5 cellular contexts compared by ENCODE assay signal in genomic region chr10:19809481-19809880, GRCh38.
"Had no signal": no experiment of that assay in that cellular context is flagged by ENCODE, and none has a peak within 500 bp of the region (broad histone marks: within the 10 kb centered on the region; RNA-seq: fewer than 3 reads in every experiment).

No MANE protein-coding gene starts in this region.

- DNase-seq: IMR-90, KBM-7, KG1 had no signal

- H3K27ac ChIP-seq: HL-60 had no signal

- H3K4me3 ChIP-seq: K562 had no signal
